ENCODE assay signal across 15 cellular contexts in the genomic region with DNA sequence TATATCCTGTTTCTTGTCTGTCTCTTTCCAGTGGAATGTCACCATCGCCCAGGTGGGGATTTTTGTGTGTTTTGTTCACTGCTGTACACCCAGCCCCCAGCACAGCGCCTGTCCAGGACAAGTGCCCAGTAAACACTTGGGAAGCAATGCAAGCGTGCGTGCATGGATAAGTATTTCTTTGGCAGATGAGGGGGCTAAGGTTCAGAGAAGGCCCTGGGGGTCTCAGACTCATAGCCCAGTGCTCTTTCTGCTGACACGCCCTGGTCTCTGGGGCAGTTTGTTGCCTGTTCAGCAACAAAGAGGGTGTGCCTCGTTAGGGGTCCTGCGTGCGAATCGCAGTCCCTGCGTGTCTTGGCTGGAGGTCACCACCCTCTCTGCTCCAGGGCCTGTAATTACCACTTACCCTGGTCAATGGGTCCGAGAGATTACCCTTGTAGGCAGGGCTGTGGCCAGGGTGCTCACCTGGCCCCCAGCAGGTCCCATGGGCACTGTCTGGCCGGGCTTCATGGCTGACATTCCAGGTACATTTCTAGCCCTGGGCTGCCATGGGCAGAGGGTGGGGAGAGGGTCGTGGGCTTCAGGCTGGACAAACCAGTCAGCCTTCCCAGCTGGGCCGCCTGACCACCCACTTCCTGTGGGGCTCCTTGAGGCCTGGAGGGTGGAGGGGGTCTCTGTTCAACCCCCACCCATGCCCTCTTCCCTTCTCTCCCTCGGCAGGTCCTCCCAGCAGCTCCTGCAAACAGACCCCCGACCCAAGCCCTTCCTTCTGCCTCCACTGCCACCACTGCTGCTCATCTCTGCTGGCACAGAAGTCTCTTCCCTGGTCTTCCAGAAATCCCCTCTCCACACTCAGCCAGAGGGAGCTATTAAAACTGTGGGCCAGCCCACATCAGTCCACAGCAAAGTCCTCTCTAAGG.
DNase-seq lines count a peak whose midpoint lies in the region; ATAC-seq and TF ChIP-seq lines count a peak whose summit lies in the region.
"Had no signal": no experiment of that assay in that cellular context is flagged by ENCODE, and none has a peak within 500 bp of the region (broad histone marks: within the 10 kb centered on the region; RNA-seq: fewer than 3 reads in every experiment).

No MANE protein-coding gene starts in this region.

- H3K9me3 Mint-ChIP-seq in HFFc6 (no peaks in the 10 kb centered on the region), MCF 10A (ENCODE audit: unreplicated experiment) (no peaks in the 10 kb centered on the region)
- H3K9me3 Mint-ChIP-seq in CD4-positive, alpha-beta memory T cell: no peaks in the 10 kb centered on the region
- H3K9me3 Mint-ChIP-seq: endodermal cell had no signal

- DNase-seq in HFFc6: no peak
- no peak for DNase-seq in MCF 10A (ENCODE audit: unreplicated experiment)
- DNase-seq in lung (ENCODE audit: low spot score): no peak
- peak; percentile 69 for DNase-seq in spleen
- DNase-seq in CD4-positive, alpha-beta memory T cell: no peak
- DNase-seq in hepatic stellate cell (ENCODE audit: low spot score): no peak
- no peak for DNase-seq in DMS 273 treated with DMSO at 0.1 percent for 48 hours (lab: John Stamatoyannopoulos, UW)
- DNase-seq: activated CD8-positive, alpha-beta T cell treated with anti-CD3 and anti-CD28 coated beads, Interleukin-2, amount 10 ng/mL, durations not matched to agents 7 days and 5 days; activated effector memory CD4-positive, alpha-beta T cell treated with anti-CD3 and anti-CD28 coated beads, Interleukin-2, amount 50 U/mL, for 16 hours; BE2C; endodermal cell; glutamatergic neuron; MM.1S; NCI-H2171 treated with DMSO at 0.1 percent for 48 hours had no signal

- H3K27me3 ChIP-seq in lung (ENCODE audit: control insufficient read depth, insufficient read depth): no peaks in the 10 kb centered on the region
- H3K27me3 ChIP-seq in spleen (replicated peaks in 1 of 7): peaks cover 0 to 15% (median 0%) of the 10 kb centered on the region in 7 donors
- H3K27me3 ChIP-seq in CD4-positive, alpha-beta memory T cell (ENCODE audit: insufficient read depth, low read length): no peaks in the 10 kb centered on the region
- H3K27me3 ChIP-seq: BE2C had no signal

- H3K4me3 Mint-ChIP-seq in HFFc6: no peak overlapping the region
- no peak overlapping the region for H3K4me3 Mint-ChIP-seq in MCF 10A (ENCODE audit: unreplicated experiment)
- no peak overlapping the region for H3K4me3 Mint-ChIP-seq in CD4-positive, alpha-beta memory T cell
- H3K4me3 Mint-ChIP-seq: activated CD8-positive, alpha-beta T cell treated with anti-CD3 and anti-CD28 coated beads, Interleukin-2, amount 10 ng/mL, durations not matched to agents 7 days and 5 days; endodermal cell had no signal

- WGBS in lung, 2 donors: 77 to 83% methylated on average over 16 of the region's 16 CpGs
- WGBS in spleen, 5 donors: 74 to 85% (median 83%) methylated on average over 11 to 16 of the region's 16 CpGs

- intact Hi-C loops in MCF 10A (cut with micrococcal nuclease): loop anchor here (2.0 kb wide), 1 partner anchor 183 kb away; no protein-coding TSS in a partner anchor
- intact Hi-C loops in spleen (cut with DNase I; ENCODE audit: low total_unique reads): loop anchor here (10.0 kb wide), 1 partner anchor 83 kb away; a partner anchor contains a TSS
- intact Hi-C loops in CD4-positive, alpha-beta memory T cell (cut with micrococcal nuclease): no loop called here

- TF ChIP-seq CTCF in HFFc6 (IDR thresholded peaks at IDR 0.05) (no peak), MCF 10A (IDR thresholded peaks at IDR 0.05; ENCODE audit: unreplicated experiment) (no peak), lung (IDR thresholded peaks at IDR 0.05; ENCODE audit: control extremely low read depth, extremely low read depth) (no peak), spleen (IDR thresholded peaks at IDR 0.05 in 8 of 11, conservative IDR thresholded peaks at IDR 0.05 in 3 of 11) (no peak)

- H3K9me3 ChIP-seq in lung (ENCODE audit: control insufficient read depth in 2 of 2, insufficient read depth in 1 of 2, low read length in 1 of 2) (no peaks in the 10 kb centered on the region), spleen (no peaks in the 10 kb centered on the region)
- H3K9me3 ChIP-seq in CD4-positive, alpha-beta memory T cell (ENCODE audit: control insufficient read depth in 1 of 2, low read length in 2 of 2): no peaks in the 10 kb centered on the region
- H3K9me3 ChIP-seq: BE2C had no signal

- H3K27ac Mint-ChIP-seq in HFFc6 (peak overlapping the region; percentile 78), MCF 10A (ENCODE audit: low read depth, unreplicated experiment) (peak overlapping the region; percentile 24)
- H3K27ac Mint-ChIP-seq in CD4-positive, alpha-beta memory T cell: peak overlapping the region in 2 of 7 donors; percentile 29 to 68

- BruUV-seq in MCF 10A (replicated peaks; lab: Mats Ljungman, UMichigan): no TSS peak

- H3K36me3 ChIP-seq in lung (ENCODE audit: control insufficient read depth in 2 of 2, insufficient read depth in 2 of 2, low read length in 2 of 2): no peaks in the 10 kb centered on the region
- H3K36me3 ChIP-seq in spleen: peaks cover 0 to 16% (median 0%) of the 10 kb centered on the region in 6 donors
- no peaks in the 10 kb centered on the region for H3K36me3 ChIP-seq in CD4-positive, alpha-beta memory T cell (ENCODE audit: insufficient read depth, low read length)
- H3K36me3 ChIP-seq: BE2C had no signal

- peaks cover 13% of the 10 kb centered on the region for H3K27me3 Mint-ChIP-seq in HFFc6 (ENCODE audit: insufficient read depth)
- no peaks in the 10 kb centered on the region for H3K27me3 Mint-ChIP-seq in MCF 10A (ENCODE audit: insufficient read depth, unreplicated experiment)
- peaks cover 5 to 8% of the 10 kb centered on the region in 2 donors for H3K27me3 Mint-ChIP-seq in CD4-positive, alpha-beta memory T cell

- no peak for ATAC-seq in lung (ENCODE audit: insufficient read depth, low FRiP score)
- ATAC-seq in HG02798 (IDR thresholded peaks at IDR 0.05; ENCODE audit: poor library complexity, unreplicated experiment): no peak
- ATAC-seq: activated CD8-positive, alpha-beta T cell treated with anti-CD3 and anti-CD28 coated beads, Interleukin-2, amount 10 ng/mL, durations not matched to agents 7 days and 5 days had no signal

- POLR2A ChIA-PET in MCF 10A (lab: Yijun Ruan, JAX): no interaction called here
- POLR2A ChIA-PET in CD4-positive, alpha-beta memory T cell (lab: Charles Lee; ENCODE audit: partially characterized antibody): no interaction called here

- H3K27ac ChIP-seq in lung (ENCODE audit: low read depth in 1 of 2, low read length in 1 of 2): peak overlapping the region; percentile 66 to 68
- peak overlapping the region in 7 of 8 donors; percentile 48 to 95 (median 90) for H3K27ac ChIP-seq in spleen
- H3K27ac ChIP-seq in CD4-positive, alpha-beta memory T cell (ENCODE audit: low read depth, low read length): no peak overlapping the region

- no peak for TF ChIP-seq POLR2A in spleen (IDR thresholded peaks at IDR 0.05)

- H3K4me1 Mint-ChIP-seq in HFFc6 (ENCODE audit: low read depth) (peaks cover 16% of the 10 kb centered on the region), MCF 10A (ENCODE audit: insufficient read depth, unreplicated experiment) (peaks cover 14% of the 10 kb centered on the region)
- peaks cover 0 to 1% (median 0%) of the 10 kb centered on the region in 4 donors for H3K4me1 Mint-ChIP-seq in CD4-positive, alpha-beta memory T cell
- H3K4me1 Mint-ChIP-seq: endodermal cell had no signal

- H3K4me1 ChIP-seq in lung (ENCODE audit: control insufficient read depth in 2 of 2, insufficient read depth in 2 of 2, low read length in 2 of 2) (peaks cover 0 to 18% of the 10 kb centered on the region in 2 donors), spleen (peaks cover 0 to 91% (median 48%) of the 10 kb centered on the region in 6 donors)
- no peaks in the 10 kb centered on the region for H3K4me1 ChIP-seq in CD4-positive, alpha-beta memory T cell (ENCODE audit: insufficient read depth, low read length)

- CTCF ChIA-PET in MCF 10A (lab: Yijun Ruan, JAX): interaction anchor here (0.5 to 1.8 kb wide), 3 partner anchors 11 to 147 kb away, joined by 3 to 5 read pairs (median 4); no protein-coding TSS in a partner anchor
- CTCF ChIA-PET in CD4-positive, alpha-beta memory T cell (lab: Charles Lee; ENCODE audit: partially characterized antibody): no interaction called here

- H3K4me3 ChIP-seq in lung (no peak overlapping the region), spleen (peak overlapping the region in 4 of 8 donors; percentile 17 to 66 (median 32))
- H3K4me3 ChIP-seq in CD4-positive, alpha-beta memory T cell (ENCODE audit: low read length in 2 of 2): no peak overlapping the region

- H3K36me3 Mint-ChIP-seq in HFFc6 (ENCODE audit: low read depth) (no peaks in the 10 kb centered on the region), MCF 10A (ENCODE audit: insufficient read depth, unreplicated experiment) (peaks cover 6% of the 10 kb centered on the region)
- H3K36me3 Mint-ChIP-seq in CD4-positive, alpha-beta memory T cell: no peaks in the 10 kb centered on the region
